ENCODE assay signal across 17 cellular contexts in the genomic region with DNA sequence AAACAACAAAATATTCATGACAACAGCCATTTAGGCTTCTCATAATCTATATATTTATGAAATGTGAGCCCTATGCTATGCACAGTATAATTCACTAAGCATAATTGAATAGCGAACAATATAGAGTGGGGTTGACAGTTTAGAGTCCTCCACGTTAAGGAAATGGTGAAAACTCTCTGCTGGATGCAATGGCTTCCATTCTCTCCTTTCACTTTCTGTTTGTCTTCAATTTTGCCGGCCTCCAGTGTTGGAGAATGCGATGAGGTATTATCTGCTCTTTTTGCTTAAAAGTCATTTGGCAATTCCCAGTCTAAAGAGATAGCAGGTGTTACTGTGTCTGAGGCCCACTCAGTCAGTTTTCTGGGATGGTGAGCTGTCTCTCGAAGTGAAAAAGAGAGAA. TPM values are rescaled to one million over a fixed set of nuclear protein-coding genes. Genes with fewer than 3 reads are reported as not detected.
DNase-seq lines count a peak whose midpoint lies in the region; ATAC-seq and TF ChIP-seq lines count a peak whose summit lies in the region.
"Had no signal": no experiment of that assay in that cellular context is flagged by ENCODE, and none has a peak within 500 bp of the region (broad histone marks: within the 10 kb centered on the region; RNA-seq: fewer than 3 reads in every experiment).

No MANE protein-coding gene starts in this region.

- peak overlapping the region; percentile 43; the same call in 1 of the 2 replicates for H3K9ac ChIP-seq in MM.1S (ENCODE audit: low read length)

- H3K4me3 ChIP-seq in MM.1S (ENCODE audit: low read length) (peak overlapping the region; percentile 51), cardiac fibroblast (replicated peaks in 1 of 2; ENCODE audit: low read depth in 2 of 2, low read length in 2 of 2) (peak overlapping the region in 1 of 2 donors; percentile 39)
- H3K4me3 ChIP-seq: SK-N-MC had no signal

- peak overlapping the region; percentile 86 for H2AFZ ChIP-seq in MM.1S (ENCODE audit: low read length)

- H3K79me2 ChIP-seq in MM.1S (ENCODE audit: low read length) = no peaks in the 10 kb centered on the region

- H3K4me2 ChIP-seq in MM.1S (ENCODE audit: low read depth, low read length) = peak overlapping the region; percentile 72

- H4K20me1 ChIP-seq in MM.1S (ENCODE audit: insufficient read depth, low read length) = no peaks in the 10 kb centered on the region

- H3K27me3 Mint-ChIP-seq in osteocyte (ENCODE audit: unreplicated experiment) (peaks cover 8% of the 10 kb centered on the region), type B pancreatic cell (no peaks in the 10 kb centered on the region)

- H3K27ac Mint-ChIP-seq in osteocyte (ENCODE audit: unreplicated experiment) (no peak overlapping the region), type B pancreatic cell (no peak overlapping the region)

- no peaks in the 10 kb centered on the region for H3F3A ChIP-seq in MM.1S (ENCODE audit: insufficient read depth, low read length)

- H3K36me3 ChIP-seq in MM.1S (replicated peaks; ENCODE audit: insufficient read depth, low read length) = no peaks in the 10 kb centered on the region
- H3K36me3 ChIP-seq: pancreas had no signal

- H3K4me1 ChIP-seq in MM.1S (ENCODE audit: low read length) = no peaks in the 10 kb centered on the region
- H3K4me1 ChIP-seq: pancreas had no signal

- H3K4me1 Mint-ChIP-seq in osteocyte (ENCODE audit: unreplicated experiment) (no peaks in the 10 kb centered on the region), type B pancreatic cell (ENCODE audit: unreplicated experiment) (no peaks in the 10 kb centered on the region)

- H3K9me2 ChIP-seq in MM.1S (replicated peaks; ENCODE audit: insufficient read depth, low read length) = no peaks in the 10 kb centered on the region

- DNase-seq in NCI-H2107 treated with DMSO at 0.1 percent for 48 hours (lab: John Stamatoyannopoulos, UW; ENCODE audit: unreplicated experiment) = peak; percentile 3
- DNase-seq in NCI-H2107 (lab: John Stamatoyannopoulos, UW) = no peak
- peak; percentile 54 for DNase-seq in MM.1S
- DNase-seq in cardiac fibroblast (ENCODE audit: low read depth in 2 of 2) = peak; percentile 17 to 18
- no peak for DNase-seq in osteocyte (ENCODE audit: extremely low spot score, unreplicated experiment)
- DNase-seq in type B pancreatic cell (ENCODE audit: extremely low spot score, unreplicated experiment) = no peak
- no peak for DNase-seq in activated CD4-positive, alpha-beta T cell treated with anti-CD3 and anti-CD28 coated beads for 1 hour
- DNase-seq: activated CD4-positive, CD25-positive, alpha-beta regulatory T cell treated with anti-CD3 and anti-CD28 coated beads, Interleukin-2, amount 50 U/mL, for 72 hours; foreskin melanocyte; NCI-H1048; NCI-H524; pancreas; stimulated activated CD4-positive, alpha-beta T cell treated with anti-CD3 and anti-CD28 coated beads, Interleukin-2, amount 100 ng/mL, for 48 hours had no signal

- H3K36me3 Mint-ChIP-seq in osteocyte (ENCODE audit: unreplicated experiment) (no peaks in the 10 kb centered on the region), type B pancreatic cell (no peaks in the 10 kb centered on the region)

- H3K4me3 Mint-ChIP-seq in osteocyte (ENCODE audit: unreplicated experiment) = peak overlapping the region; percentile 17
- H3K4me3 Mint-ChIP-seq in type B pancreatic cell = no peak overlapping the region

- TF ChIP-seq CTCF in MM.1S (IDR thresholded peaks at IDR 0.05; ENCODE audit: low read length) = no peak
- no peak for TF ChIP-seq CTCF in cardiac fibroblast (IDR thresholded peaks at IDR 0.05; ENCODE audit: low read depth, low read length)
- TF ChIP-seq CTCF in osteocyte (IDR thresholded peaks at IDR 0.05) = no peak
- no peak for TF ChIP-seq CTCF in type B pancreatic cell (conservative IDR thresholded peaks at IDR 0.05)

- H3K9me3 ChIP-seq in MM.1S (replicated peaks; ENCODE audit: insufficient read depth, low read length) = no peaks in the 10 kb centered on the region
- H3K9me3 ChIP-seq: pancreas had no signal

- H3K27ac ChIP-seq in MM.1S (ENCODE audit: low read length) = no peak overlapping the region
- H3K27ac ChIP-seq: 22Rv1, pancreas, SK-N-MC had no signal

- no peak for ATAC-seq in GM18867 (IDR thresholded peaks at IDR 0.05; ENCODE audit: unreplicated experiment)
- ATAC-seq: pancreas had no signal

- H3K27me3 ChIP-seq in MM.1S (replicated peaks; ENCODE audit: insufficient read depth, low read length) = no peaks in the 10 kb centered on the region
- H3K27me3 ChIP-seq: pancreas had no signal

- no peaks in the 10 kb centered on the region for H3K9me3 Mint-ChIP-seq in osteocyte (ENCODE audit: unreplicated experiment)
- no peaks in the 10 kb centered on the region for H3K9me3 Mint-ChIP-seq in type B pancreatic cell

RNA-seq across cellular contexts. Expression of a gene that starts 52.1 kb away (rescaled TPM):
- total RNA-seq in osteocyte (0.16 TPM in 1 of 2 replicates, not detected in the other), type B pancreatic cell (ENCODE audit: low replicate concordance) (8.8 TPM in 1 of 2 replicates, not detected in the other)
- total RNA-seq: chondrocyte had no signal

Comparison
In these comparisons a context has a peak if more than half of its experiments do, and no peak if none do; other contexts are left out.
1. DNase-seq: peak in NCI-H2107 treated with DMSO at 0.1 percent for 48 hours (single experiment), MM.1S (single experiment) and cardiac fibroblast (2 of 2); none in NCI-H2107 (single experiment), osteocyte (single experiment), type B pancreatic cell (single experiment) and activated CD4-positive, alpha-beta T cell treated with anti-CD3 and anti-CD28 coated beads for 1 hour (single experiment).